In the genomic region with DNA sequence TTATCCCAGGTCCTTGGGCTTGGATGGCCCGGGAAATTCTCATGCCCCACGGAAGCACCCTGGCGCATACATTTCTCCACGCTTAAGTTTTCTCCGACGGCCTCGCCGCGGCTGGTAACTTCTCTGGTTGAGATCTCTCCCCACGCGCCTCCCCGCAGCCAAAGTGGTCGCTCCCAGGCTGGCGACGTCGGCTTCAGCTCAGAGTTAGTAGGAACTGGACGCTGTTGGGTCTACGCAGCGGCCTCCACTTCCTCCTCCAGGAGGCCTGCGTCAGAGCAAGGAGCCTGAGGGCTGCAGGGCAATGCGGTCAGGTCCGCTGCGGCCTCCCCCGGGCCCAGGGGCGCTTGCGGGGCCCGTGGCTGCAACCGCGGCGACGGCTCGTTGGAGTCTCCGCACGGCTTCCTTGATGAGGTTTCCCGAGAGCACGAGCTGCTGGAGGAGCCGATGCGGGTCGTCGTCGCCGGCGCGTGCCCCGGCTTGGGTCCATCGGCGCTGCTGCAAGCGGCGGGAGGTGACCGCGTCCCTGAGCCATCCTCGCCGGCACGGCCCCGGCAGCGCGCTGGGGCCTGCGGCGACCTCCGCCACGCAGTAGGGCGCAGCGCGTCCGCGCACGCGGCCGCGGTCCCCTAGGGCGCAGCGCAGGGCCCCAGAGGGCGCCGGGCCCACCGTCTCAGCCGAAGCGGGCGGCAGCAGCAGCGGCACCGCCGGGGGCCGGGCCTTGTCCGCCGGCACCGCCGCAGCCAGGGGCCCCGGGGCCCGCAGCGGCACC, we compare ENCODE assay signal across 8 cellular contexts. TPM values are rescaled to one million over a fixed set of nuclear protein-coding genes. Genes with fewer than 3 reads are reported as not detected.
DNase-seq lines count a peak whose midpoint lies in the region; ATAC-seq, FAIRE-seq and TF ChIP-seq lines count a peak whose summit lies in the region.

No MANE protein-coding gene starts in this region.

- no peak for FAIRE-seq in GM19239 (lab: Jason Lieb, UNC)

- H3K27ac ChIP-seq in OCI-LY3 (ENCODE audit: low read length) = no peak overlapping the region
- H3K27ac ChIP-seq in rectal smooth muscle tissue (ENCODE audit: low read depth, low read length) = peak overlapping the region; percentile 95

- peaks cover 47% of the 10 kb centered on the region for H3K4me1 Mint-ChIP-seq in activated naive CD8-positive, alpha-beta T cell (ENCODE audit: low read depth)

- peak; percentile 28 for ATAC-seq in HG02852 (IDR thresholded peaks at IDR 0.05; ENCODE audit: unreplicated experiment)
- peak; percentile 13 for ATAC-seq in left ventricle myocardium superior

- H3K4me1 ChIP-seq in OCI-LY3 (ENCODE audit: low read length) = peaks cover 26% of the 10 kb centered on the region
- H3K4me1 ChIP-seq in rectal smooth muscle tissue (ENCODE audit: control insufficient read depth, insufficient read depth, low read length) = peaks cover 6% of the 10 kb centered on the region

- intact Hi-C loops in left ventricle myocardium superior (cut with micrococcal nuclease) = no loop called here

- H3K9me3 Mint-ChIP-seq in activated naive CD8-positive, alpha-beta T cell (ENCODE audit: low read depth) = no peaks in the 10 kb centered on the region

- H3K4me3 Mint-ChIP-seq in activated naive CD8-positive, alpha-beta T cell = peak overlapping the region; percentile 90

- H3K9ac ChIP-seq in OCI-LY3 (ENCODE audit: low read length) = peak overlapping the region; percentile 76
- H3K9ac ChIP-seq in rectal smooth muscle tissue (ENCODE audit: low read length) = peak overlapping the region; percentile 28

- no peaks in the 10 kb centered on the region for H3K9me3 ChIP-seq in OCI-LY3 (ENCODE audit: insufficient read depth, low read length)

- no peak for TF ChIP-seq CTCF in OCI-LY3 (IDR thresholded peaks at IDR 0.05; ENCODE audit: low read depth, low read length)

- H3K36me3 ChIP-seq in OCI-LY3 (replicated peaks; ENCODE audit: low read depth, low read length) (no peaks in the 10 kb centered on the region), rectal smooth muscle tissue (ENCODE audit: control insufficient read depth, insufficient read depth, low read length) (peaks cover 5% of the 10 kb centered on the region)

- peaks cover 16% of the 10 kb centered on the region for H3K79me2 ChIP-seq in OCI-LY3 (ENCODE audit: low read length)

- H4K20me1 ChIP-seq in OCI-LY3 (ENCODE audit: insufficient read depth, low read length) = no peaks in the 10 kb centered on the region

- H2AFZ ChIP-seq in OCI-LY3 (ENCODE audit: low read depth, low read length) = no peak overlapping the region

- H3K36me3 Mint-ChIP-seq in activated naive CD8-positive, alpha-beta T cell = peaks cover under 1% of the 10 kb centered on the region

- no peaks in the 10 kb centered on the region for H3K27me3 Mint-ChIP-seq in activated naive CD8-positive, alpha-beta T cell

- DNase-seq in NCI-H82 (lab: John Stamatoyannopoulos, UW) = peak; percentile 60
- no peak for DNase-seq in NCI-H82 treated with DMSO at 0.1 percent for 48 hours (lab: John Stamatoyannopoulos, UW; ENCODE audit: unreplicated experiment)
- DNase-seq in left ventricle myocardium superior = peak; percentile 72
- DNase-seq in GM19239 (ENCODE audit: insufficient read length, low spot score) = no peak

- peak overlapping the region; percentile 89 for H3K27ac Mint-ChIP-seq in activated naive CD8-positive, alpha-beta T cell

- peak overlapping the region; percentile 91 for H3K4me2 ChIP-seq in OCI-LY3 (ENCODE audit: low read length)

- H3K4me3 ChIP-seq in OCI-LY3 (ENCODE audit: low read length) (peak overlapping the region; percentile 90), rectal smooth muscle tissue (ENCODE audit: low read length) (peak overlapping the region; percentile 89)

- H3K27me3 ChIP-seq in OCI-LY3 (ENCODE audit: low read depth, low read length) = peaks cover 20% of the 10 kb centered on the region
- no peaks in the 10 kb centered on the region for H3K27me3 ChIP-seq in rectal smooth muscle tissue (ENCODE audit: control insufficient read depth, insufficient read depth, low read length)

RNA-seq across cellular contexts. Expression of a gene that starts 0.7 kb away (rescaled TPM):
- 9.0 TPM for total RNA-seq in left ventricle myocardium superior

RNA-seq across cellular contexts. Expression of a gene that starts 14.7 kb away (rescaled TPM):
- total RNA-seq in left ventricle myocardium superior = 6.8 TPM

RNA-seq across cellular contexts. Expression of a gene that starts 41.3 kb away (rescaled TPM):
- 3.3 TPM for total RNA-seq in left ventricle myocardium superior

Comparison
In these comparisons a context has a peak if more than half of its experiments do, and no peak if none do; other contexts are left out.
1. DNase-seq: peak in NCI-H82 (single experiment) and left ventricle myocardium superior (single experiment); none in NCI-H82 treated with DMSO at 0.1 percent for 48 hours (single experiment) and GM19239 (single experiment).